Comparison of ENCODE assay signal across 9 cellular contexts in the genomic region with DNA sequence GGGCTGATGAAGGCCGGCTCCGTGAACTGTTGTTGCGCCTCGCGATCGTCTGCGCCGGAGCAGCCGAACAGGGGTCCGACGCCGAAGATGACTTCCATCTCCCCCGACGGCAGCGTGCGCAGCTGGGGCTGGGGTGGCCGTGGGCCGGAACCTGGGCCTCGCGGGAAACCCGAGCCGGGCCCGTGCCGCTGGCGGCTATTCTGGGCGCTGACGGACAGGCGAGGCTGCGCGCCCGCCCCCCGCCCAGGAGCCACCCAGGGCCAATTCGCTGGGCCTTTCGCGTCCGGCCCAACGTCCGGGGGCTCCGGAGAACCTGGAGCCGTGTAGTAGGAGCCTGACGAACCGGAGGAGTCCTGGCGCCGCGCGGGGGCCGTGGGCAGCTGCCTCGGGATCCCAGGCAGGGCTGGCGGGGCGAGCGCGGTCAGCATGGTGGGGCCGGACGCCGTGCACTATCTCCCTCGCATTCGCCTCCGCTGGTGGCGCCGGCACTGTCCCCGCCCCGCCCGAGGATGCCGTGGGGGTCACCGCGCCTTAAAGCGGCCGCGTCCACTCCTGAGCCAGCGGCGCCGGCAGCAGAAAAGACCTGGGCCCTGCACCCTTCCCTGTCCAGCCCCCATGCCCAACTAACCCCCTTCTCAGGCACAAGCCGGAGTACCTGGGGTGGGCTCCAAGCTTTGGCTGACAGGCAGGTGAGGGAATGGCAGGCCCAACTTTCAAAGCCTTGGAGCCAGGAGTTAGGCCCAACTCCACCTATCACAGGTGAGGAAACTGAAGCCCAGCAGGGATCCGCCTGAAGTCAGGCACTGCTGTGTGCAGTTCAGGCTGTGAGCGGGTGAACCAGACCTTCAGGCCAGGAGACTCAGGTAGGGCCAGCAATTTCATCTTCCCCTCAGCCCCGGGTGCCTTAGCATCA. TPM values are rescaled to one million over a fixed set of nuclear protein-coding genes. Genes with fewer than 3 reads are reported as not detected.
A peak's percentile ranks its signal among the peaks of the same experiment; 100 is the strongest.
DNase-seq lines count a peak whose midpoint lies in the region; ATAC-seq, FAIRE-seq and TF ChIP-seq lines count a peak whose summit lies in the region.
"Had no signal": no experiment of that assay in that cellular context is flagged by ENCODE, and none has a peak within 500 bp of the region (broad histone marks: within the 10 kb centered on the region; RNA-seq: fewer than 3 reads in every experiment).

Gene PROB1 (minus strand): TSS at position 451 of the 913 bp plus-strand sequence. CDS start 23 bp downstream, at position 428.

- TF ChIP-seq POLR2A in body of pancreas (IDR thresholded peaks at IDR 0.05) (no peak), stomach (IDR thresholded peaks at IDR 0.05) (no peak)

- H3K36me3 ChIP-seq in HUES6 (ENCODE audit: control insufficient read depth, insufficient read depth, low read length) = 0 out of 2 replicates have a peak, but pooled peaks cover 7% of the 10 kb centered on the region
- no peaks in the 10 kb centered on the region for H3K36me3 ChIP-seq in body of pancreas (replicated peaks in 1 of 2; ENCODE audit: insufficient read depth in 1 of 2, low read depth in 2 of 2)
- no peaks in the 10 kb centered on the region for H3K36me3 ChIP-seq in kidney epithelial cell (ENCODE audit: control insufficient read depth, insufficient read depth, low read length)
- peaks cover 0 to 2% (median 0%) of the 10 kb centered on the region in 4 donors for H3K36me3 ChIP-seq in stomach

- H3K27me3 ChIP-seq in HUES6 (ENCODE audit: control insufficient read depth, insufficient read depth, low read length) (peaks cover 29% of the 10 kb centered on the region), body of pancreas (peaks cover 0 to 11% of the 10 kb centered on the region in 2 donors), kidney epithelial cell (ENCODE audit: control insufficient read depth, insufficient read depth, low read length) (peaks cover 20% of the 10 kb centered on the region), stomach (peaks cover 0 to 42% (median 0%) of the 10 kb centered on the region in 3 donors)

- peaks cover 28% of the 10 kb centered on the region; the same call in 1 of the 2 replicates for H3K4me1 ChIP-seq in HUES6 (ENCODE audit: control insufficient read depth, insufficient read depth, low read length)
- peaks cover 30% of the 10 kb centered on the region for H3K4me1 ChIP-seq in body of pancreas
- H3K4me1 ChIP-seq in stomach = peaks cover 19 to 50% (median 48%) of the 10 kb centered on the region in 4 donors

- 20 to 21% methylated on average over 4 to 66 of the region's 76 CpGs for WGBS in body of pancreas, 2 donors
- WGBS in stomach, 5 donors = 52 to 70% (median 67%) methylated on average over 17 to 76 of the region's 76 CpGs

- no peak for TF ChIP-seq EP300 in stomach (IDR thresholded peaks at IDR 0.05)

- no peak for DNase-seq in body of pancreas
- DNase-seq in kidney epithelial cell (ENCODE audit: low read depth) = no peak
- no peak for DNase-seq in stomach
- no peak for DNase-seq in GM19239 (ENCODE audit: insufficient read length, low spot score)
- no peak for DNase-seq in NCI-H2227 treated with DMSO at 0.1 percent for 48 hours (lab: John Stamatoyannopoulos, UW)
- no peak for DNase-seq in activated gamma-delta T cell (lab: John Stamatoyannopoulos, UW)
- DNase-seq: hippocampal formation had no signal

- no peaks in the 10 kb centered on the region for H3K9me3 ChIP-seq in HUES6 (ENCODE audit: control insufficient read depth, insufficient read depth, low read depth, low read length)
- H3K9me3 ChIP-seq in body of pancreas = no peaks in the 10 kb centered on the region
- H3K9me3 ChIP-seq in stomach = no peaks in the 10 kb centered on the region

- no peak for TF ChIP-seq CTCF in body of pancreas (IDR thresholded peaks at IDR 0.05)
- no peak for TF ChIP-seq CTCF in kidney epithelial cell (IDR thresholded peaks at IDR 0.05; ENCODE audit: insufficient read depth, low read length, poor library complexity, severe bottlenecking)
- no peak for TF ChIP-seq CTCF in stomach (IDR thresholded peaks at IDR 0.05)

- H3K27ac ChIP-seq in HUES6 (ENCODE audit: low read depth, low read length) = no peak within 1 kb of the TSS
- H3K27ac ChIP-seq in body of pancreas = no peak within 1 kb of the TSS
- peak within 1 kb of the TSS in 3 of 5 donors; percentile 34 to 71 (median 58) for H3K27ac ChIP-seq in stomach

- intact Hi-C loops in body of pancreas (cut with DNase I) = no loop called here
- intact Hi-C loops in stomach (cut with DNase I; ENCODE audit: low total_unique reads) = no loop called here

- FAIRE-seq in GM19239 (lab: Jason Lieb, UNC) = no peak

- H3K4me3 ChIP-seq in HUES6 (ENCODE audit: low read depth, low read length) (peak within 1 kb of the TSS; percentile 68), body of pancreas (no peak within 1 kb of the TSS), kidney epithelial cell (ENCODE audit: low read depth, low read length) (peak within 1 kb of the TSS; percentile 38), stomach (peak within 1 kb of the TSS; percentile 39 to 62 (median 51))

- ATAC-seq in body of pancreas = peak; percentile 25
- ATAC-seq in GM18907 (IDR thresholded peaks at IDR 0.05; ENCODE audit: unreplicated experiment) = no peak

- peak within 1 kb of the TSS; percentile 70 for H3K9ac ChIP-seq in HUES6 (ENCODE audit: low read length)

RNA-seq across cellular contexts. Expression of gene PROB1, which starts in this region (rescaled TPM):
- total RNA-seq in body of pancreas = 1 to 10 TPM in 1 of 2 donors, under 1 TPM in 1; 0.52 to 1.3 TPM
- total RNA-seq in kidney epithelial cell = 3.0 and 3.6 TPM in 2 replicates
- under 1 TPM in 2 of 5 donors, not detected in 3; 0.73 to 0.89 TPM for total RNA-seq in stomach
- under 1 TPM; 0.55 to 0.76 (median 0.56) TPM for polyA plus RNA-seq in stomach

Comparison
In these comparisons a context has a peak if more than half of its experiments do, and no peak if none do; other contexts are left out.
1. H3K27ac ChIP-seq: peak in stomach (3 of 5); none in HUES6 (single experiment) and body of pancreas (0 of 4).
2. H3K4me3 ChIP-seq: peak in HUES6 (single experiment), kidney epithelial cell (single experiment) and stomach (4 of 4); none in body of pancreas (0 of 2).